In the genomic region with DNA sequence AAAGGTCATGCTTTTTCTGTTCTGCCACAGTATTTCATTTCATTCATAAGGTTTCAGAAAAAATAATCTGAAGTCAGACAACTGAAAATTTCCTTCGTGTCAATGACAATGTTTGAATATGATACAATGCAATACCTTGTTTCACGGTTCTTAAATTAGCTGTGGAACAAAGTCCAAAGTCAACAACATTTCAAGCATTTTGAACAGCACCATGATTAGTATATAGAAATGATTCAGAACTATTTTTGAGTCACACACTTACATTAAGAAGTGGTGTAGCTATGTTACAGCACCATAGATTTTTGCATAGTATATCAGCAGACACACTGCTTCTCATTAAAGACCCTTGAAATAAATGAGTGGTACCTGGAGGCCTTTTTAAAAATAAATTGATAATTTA, we compare ENCODE assay signal across 20 cellular contexts.
DNase-seq lines count a peak whose midpoint lies in the region; ATAC-seq, FAIRE-seq and TF ChIP-seq lines count a peak whose summit lies in the region.
"Had no signal": no experiment of that assay in that cellular context is flagged by ENCODE, and none has a peak within 500 bp of the region (broad histone marks: within the 10 kb centered on the region; RNA-seq: fewer than 3 reads in every experiment).

No MANE protein-coding gene starts in this region.

- DNase-seq in DMS53 treated with DMSO at 0.1 percent for 48 hours (lab: John Stamatoyannopoulos, UW; ENCODE audit: unreplicated experiment) (peak; percentile 45), astrocyte (ENCODE audit: low read depth) (peak; percentile 33), fibroblast of the aortic adventitia (ENCODE audit: low read depth) (peak; percentile 32), HCEC 1CT (no peak), NCI-H1417 treated with DMSO at 0.1 percent for 48 hours (lab: John Stamatoyannopoulos, UW) (no peak), anterior cingulate cortex (lab: John Stamatoyannopoulos, UW) (no peak), foreskin keratinocyte (no peak)
- DNase-seq: C1 segment of cervical spinal cord; CD8-positive, alpha-beta memory T cell; DMS79; HFFc6; KBM-7; MV-4-11; NCI-H187; NCI-H345; NCI-H69; RPMI8226; SW 1271 had no signal

- TF ChIP-seq CTCF in KMS-11 (conservative IDR thresholded peaks at IDR 0.05; ENCODE audit: low read depth, low read length) = no peak
- no peak for TF ChIP-seq CTCF in astrocyte (IDR thresholded peaks at IDR 0.05; ENCODE audit: insufficient read depth, low read depth, low read length)
- TF ChIP-seq CTCF in fibroblast of the aortic adventitia (IDR thresholded peaks at IDR 0.05; ENCODE audit: insufficient read depth, low read length) = no peak
- TF ChIP-seq CTCF in foreskin keratinocyte (conservative IDR thresholded peaks at IDR 0.05) = no peak

- H3K36me3 ChIP-seq in KMS-11 (ENCODE audit: insufficient read depth) = no peaks in the 10 kb centered on the region
- no peaks in the 10 kb centered on the region for H3K36me3 ChIP-seq in astrocyte (ENCODE audit: insufficient read depth, low read length)

- H2AFZ ChIP-seq in KMS-11 (ENCODE audit: low read depth) (peak overlapping the region; percentile 53), astrocyte (ENCODE audit: low read depth, low read length) (no peak overlapping the region)

- H4K20me1 ChIP-seq in KMS-11 (ENCODE audit: insufficient read depth) = no peaks in the 10 kb centered on the region
- no peaks in the 10 kb centered on the region for H4K20me1 ChIP-seq in astrocyte (ENCODE audit: insufficient read depth, low read length)

- ATAC-seq in foreskin keratinocyte = no peak

- H3K9me3 Mint-ChIP-seq in astrocyte (ENCODE audit: unreplicated experiment) = peaks cover 3% of the 10 kb centered on the region

- H3K27ac ChIP-seq in KMS-11 = peak overlapping the region; percentile 84
- no peak overlapping the region for H3K27ac ChIP-seq in astrocyte (ENCODE audit: low read depth, low read length)
- H3K27ac ChIP-seq in foreskin keratinocyte = no peak overlapping the region

- H3K79me2 ChIP-seq in KMS-11 (ENCODE audit: insufficient read depth, low read depth) = no peaks in the 10 kb centered on the region
- H3K79me2 ChIP-seq in astrocyte (ENCODE audit: insufficient read depth, low read length) = no peaks in the 10 kb centered on the region

- H3K4me3 ChIP-seq in KMS-11 (IDR thresholded peaks at IDR 0.05; ENCODE audit: insufficient read depth, low read depth, low read length) = no peak overlapping the region
- H3K4me3 ChIP-seq in astrocyte (ENCODE audit: insufficient read depth, low read depth, low read length) = no peak overlapping the region
- H3K4me3 ChIP-seq in fibroblast of the aortic adventitia (ENCODE audit: low read depth, low read length) = no peak overlapping the region

- H3K27ac Mint-ChIP-seq in astrocyte (ENCODE audit: unreplicated experiment) = no peak overlapping the region
- H3K27ac Mint-ChIP-seq: CD8-positive, alpha-beta memory T cell; HFFc6 had no signal

- H3K9me3 ChIP-seq in astrocyte (ENCODE audit: insufficient read depth, low read depth, low read length) = no peaks in the 10 kb centered on the region

- no peaks in the 10 kb centered on the region for H3K27me3 Mint-ChIP-seq in astrocyte (ENCODE audit: low read depth, unreplicated experiment)

- H3K4me1 ChIP-seq in KMS-11 (ENCODE audit: low read depth, poor library complexity, severe bottlenecking) (peaks cover 53% of the 10 kb centered on the region), astrocyte (ENCODE audit: insufficient read depth, low read length) (no peaks in the 10 kb centered on the region), foreskin keratinocyte (no peaks in the 10 kb centered on the region)

- no peak overlapping the region for H3K4me3 Mint-ChIP-seq in astrocyte (ENCODE audit: unreplicated experiment)
- H3K4me3 Mint-ChIP-seq: CD8-positive, alpha-beta memory T cell; HFFc6 had no signal

- H3K27me3 ChIP-seq in KMS-11 (ENCODE audit: insufficient read depth, low read depth) = no peaks in the 10 kb centered on the region
- no peaks in the 10 kb centered on the region for H3K27me3 ChIP-seq in astrocyte (ENCODE audit: insufficient read depth, low read length)
- no peaks in the 10 kb centered on the region for H3K27me3 ChIP-seq in foreskin keratinocyte

- peak overlapping the region; percentile 48; the same call in 1 of the 2 replicates for H3K9ac ChIP-seq in KMS-11
- no peak overlapping the region for H3K9ac ChIP-seq in astrocyte (ENCODE audit: low read length)

- H3K4me2 ChIP-seq in KMS-11 (peak overlapping the region; percentile 70), astrocyte (ENCODE audit: low read length) (no peak overlapping the region)

- peaks cover 2% of the 10 kb centered on the region for H3K36me3 Mint-ChIP-seq in astrocyte (ENCODE audit: low read depth, unreplicated experiment)
- H3K36me3 Mint-ChIP-seq: CD8-positive, alpha-beta memory T cell had no signal

- no peak for FAIRE-seq in astrocyte (lab: Jason Lieb, UNC)
- FAIRE-seq: H54 had no signal

- peaks cover 4% of the 10 kb centered on the region for H3K4me1 Mint-ChIP-seq in astrocyte (ENCODE audit: low read depth, unreplicated experiment)
- H3K4me1 Mint-ChIP-seq: CD8-positive, alpha-beta memory T cell had no signal

Comparison
In these comparisons a context has a peak if more than half of its experiments do, and no peak if none do; other contexts are left out.
1. DNase-seq: peak in DMS53 treated with DMSO at 0.1 percent for 48 hours (single experiment), astrocyte (single experiment) and fibroblast of the aortic adventitia (single experiment); none in HCEC 1CT (single experiment), NCI-H1417 treated with DMSO at 0.1 percent for 48 hours (single experiment), anterior cingulate cortex (0 of 58) and foreskin keratinocyte (0 of 2).